1 cellular context compared by ENCODE assay signal in genomic region chr16:81450783-81451491, GRCh38.
TF ChIP-seq lines count a peak whose summit lies in the region.

No MANE protein-coding gene starts in this region.

TF ChIP-seq in HepG2, 621 proteins besides CTCF, POLR2A, EP300 and RAD21 (continued from another document):
- TF ChIP-seq, protein P1, sequence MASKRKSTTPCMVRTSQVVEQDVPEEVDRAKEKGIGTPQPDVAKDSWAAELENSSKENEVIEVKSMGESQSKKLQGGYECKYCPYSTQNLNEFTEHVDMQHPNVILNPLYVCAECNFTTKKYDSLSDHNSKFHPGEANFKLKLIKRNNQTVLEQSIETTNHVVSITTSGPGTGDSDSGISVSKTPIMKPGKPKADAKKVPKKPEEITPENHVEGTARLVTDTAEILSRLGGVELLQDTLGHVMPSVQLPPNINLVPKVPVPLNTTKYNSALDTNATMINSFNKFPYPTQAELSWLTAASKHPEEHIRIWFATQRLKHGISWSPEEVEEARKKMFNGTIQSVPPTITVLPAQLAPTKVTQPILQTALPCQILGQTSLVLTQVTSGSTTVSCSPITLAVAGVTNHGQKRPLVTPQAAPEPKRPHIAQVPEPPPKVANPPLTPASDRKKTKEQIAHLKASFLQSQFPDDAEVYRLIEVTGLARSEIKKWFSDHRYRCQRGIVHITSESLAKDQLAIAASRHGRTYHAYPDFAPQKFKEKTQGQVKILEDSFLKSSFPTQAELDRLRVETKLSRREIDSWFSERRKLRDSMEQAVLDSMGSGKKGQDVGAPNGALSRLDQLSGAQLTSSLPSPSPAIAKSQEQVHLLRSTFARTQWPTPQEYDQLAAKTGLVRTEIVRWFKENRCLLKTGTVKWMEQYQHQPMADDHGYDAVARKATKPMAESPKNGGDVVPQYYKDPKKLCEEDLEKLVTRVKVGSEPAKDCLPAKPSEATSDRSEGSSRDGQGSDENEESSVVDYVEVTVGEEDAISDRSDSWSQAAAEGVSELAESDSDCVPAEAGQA (IDR thresholded peaks at IDR 0.05; ENCODE audit: low read depth): no peak
- TF ChIP-seq, protein P1 (CRISPR knock-in tag; IDR thresholded peaks at IDR 0.05; ENCODE audit: borderline replicate concordance): no peak
- TF ChIP-seq NR2C2 (CRISPR knock-in tag; IDR thresholded peaks at IDR 0.05; ENCODE audit: borderline replicate concordance) (no peak), ZSCAN12 (CRISPR knock-in tag; IDR thresholded peaks at IDR 0.05) (no peak), ZNF431 (CRISPR knock-in tag; IDR thresholded peaks at IDR 0.05; ENCODE audit: borderline replicate concordance, low read depth) (0 out of 2 replicates have a peak, but pooled peaks have one; percentile 53), ZNF484 (CRISPR knock-in tag; IDR thresholded peaks at IDR 0.05; ENCODE audit: borderline replicate concordance, low read depth) (no peak), ZNF264 (CRISPR knock-in tag; IDR thresholded peaks at IDR 0.05) (0 out of 2 replicates have a peak, but pooled peaks have one; percentile 45), TRIM24 (CRISPR knock-in tag; IDR thresholded peaks at IDR 0.05) (no peak), KLF16 (CRISPR knock-in tag; IDR thresholded peaks at IDR 0.05) (peak in 1 of 2 experiments; percentile 35; a peak in 1 of 4 replicates), KAT2B (IDR thresholded peaks at IDR 0.05; ENCODE audit: borderline replicate concordance, low read depth, low read length) (no peak), SRSF9 (IDR thresholded peaks at IDR 0.05; ENCODE audit: borderline replicate concordance, insufficient read depth, low read depth, low read length, poor library complexity, severe bottlenecking) (no peak), ZNF768 (CRISPR knock-in tag; IDR thresholded peaks at IDR 0.05) (no peak), NCOR1 (IDR thresholded peaks at IDR 0.05; ENCODE audit: borderline replicate concordance, low read length) (no peak), ZNF143 (CRISPR knock-in tag; IDR thresholded peaks at IDR 0.05) (0 out of 2 replicates have a peak, but pooled peaks have one; percentile 35), ZNF788 (CRISPR knock-in tag; IDR thresholded peaks at IDR 0.05; ENCODE audit: borderline replicate concordance) (no peak), TSC22D2 (CRISPR knock-in tag; IDR thresholded peaks at IDR 0.05; ENCODE audit: borderline replicate concordance) (0 out of 2 replicates have a peak, but pooled peaks have one; percentile 49), SRSF1 (optimal IDR thresholded peaks at IDR 0.05; ENCODE audit: low read depth, low read length) (no peak), CHCHD3 (CRISPR knock-in tag; IDR thresholded peaks at IDR 0.05) (no peak), XRCC5 (optimal IDR thresholded peaks at IDR 0.05; ENCODE audit: low read length) (peak; percentile 24), IRF2 (CRISPR knock-in tag; IDR thresholded peaks at IDR 0.05) (0 out of 2 replicates have a peak, but pooled peaks have one; percentile 14)
- TF ChIP-seq, protein P2, sequence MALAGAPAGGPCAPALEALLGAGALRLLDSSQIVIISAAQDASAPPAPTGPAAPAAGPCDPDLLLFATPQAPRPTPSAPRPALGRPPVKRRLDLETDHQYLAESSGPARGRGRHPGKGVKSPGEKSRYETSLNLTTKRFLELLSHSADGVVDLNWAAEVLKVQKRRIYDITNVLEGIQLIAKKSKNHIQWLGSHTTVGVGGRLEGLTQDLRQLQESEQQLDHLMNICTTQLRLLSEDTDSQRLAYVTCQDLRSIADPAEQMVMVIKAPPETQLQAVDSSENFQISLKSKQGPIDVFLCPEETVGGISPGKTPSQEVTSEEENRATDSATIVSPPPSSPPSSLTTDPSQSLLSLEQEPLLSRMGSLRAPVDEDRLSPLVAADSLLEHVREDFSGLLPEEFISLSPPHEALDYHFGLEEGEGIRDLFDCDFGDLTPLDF (CRISPR knock-in tag; IDR thresholded peaks at IDR 0.05): no peak
- TF ChIP-seq, protein P3, sequence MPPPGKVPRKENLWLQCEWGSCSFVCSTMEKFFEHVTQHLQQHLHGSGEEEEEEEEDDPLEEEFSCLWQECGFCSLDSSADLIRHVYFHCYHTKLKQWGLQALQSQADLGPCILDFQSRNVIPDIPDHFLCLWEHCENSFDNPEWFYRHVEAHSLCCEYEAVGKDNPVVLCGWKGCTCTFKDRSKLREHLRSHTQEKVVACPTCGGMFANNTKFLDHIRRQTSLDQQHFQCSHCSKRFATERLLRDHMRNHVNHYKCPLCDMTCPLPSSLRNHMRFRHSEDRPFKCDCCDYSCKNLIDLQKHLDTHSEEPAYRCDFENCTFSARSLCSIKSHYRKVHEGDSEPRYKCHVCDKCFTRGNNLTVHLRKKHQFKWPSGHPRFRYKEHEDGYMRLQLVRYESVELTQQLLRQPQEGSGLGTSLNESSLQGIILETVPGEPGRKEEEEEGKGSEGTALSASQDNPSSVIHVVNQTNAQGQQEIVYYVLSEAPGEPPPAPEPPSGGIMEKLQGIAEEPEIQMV (CRISPR knock-in tag; IDR thresholded peaks at IDR 0.05; ENCODE audit: low read depth): no peak
